19 cellular contexts compared by ENCODE assay signal in the genomic region with DNA sequence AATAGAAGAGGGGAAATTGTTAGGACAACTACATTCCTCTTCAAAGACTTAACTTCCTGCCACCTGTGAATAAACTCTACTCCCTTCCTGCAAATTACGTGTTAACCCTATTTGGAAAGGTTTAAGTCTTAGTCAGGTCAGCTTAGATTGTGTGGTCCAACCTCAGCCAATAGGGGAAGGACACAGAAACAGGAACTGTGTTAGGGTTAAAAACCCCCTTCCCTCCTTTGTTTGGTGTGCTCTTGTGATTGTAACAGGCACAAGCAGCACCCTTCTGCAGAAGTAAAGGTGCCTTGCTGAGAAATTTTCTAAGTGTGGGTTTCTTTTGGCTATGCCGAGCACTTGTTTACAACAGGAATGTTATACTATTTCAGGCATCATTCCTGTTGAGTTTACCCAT. TPM values are rescaled to one million over a fixed set of nuclear protein-coding genes. Genes with fewer than 3 reads are reported as not detected.
DNase-seq lines count a peak whose midpoint lies in the region; ATAC-seq and TF ChIP-seq lines count a peak whose summit lies in the region.
"Had no signal": no experiment of that assay in that cellular context is flagged by ENCODE, and none has a peak within 500 bp of the region (broad histone marks: within the 10 kb centered on the region; RNA-seq: fewer than 3 reads in every experiment).

No MANE protein-coding gene starts in this region.

- peaks cover 9% of the 10 kb centered on the region for H3K9me3 ChIP-seq in IMR-90 (ENCODE audit: control insufficient read depth, insufficient read depth, low read length)
- peaks cover 0 to 9% (median 0%) of the 10 kb centered on the region in 3 donors for H3K9me3 ChIP-seq in gastroesophageal sphincter
- H3K9me3 ChIP-seq in thoracic aorta, result peaks cover 5% of the 10 kb centered on the region
- H3K9me3 ChIP-seq in gastrocnemius medialis, result no peaks in the 10 kb centered on the region

- 0 out of 2 replicates have a peak overlapping the region, but pooled peaks have one; percentile 8 for H3K14ac ChIP-seq in IMR-90 (replicated peaks; ENCODE audit: low read depth, low read length)

- POLR2A ChIA-PET in IMR-90 (lab: Charles Lee; ENCODE audit: unreplicated experiment) (no interaction called here), RWPE1 (lab: Yijun Ruan, JAX; ENCODE audit: low non-redundant PET) (no interaction called here)

- no peak overlapping the region for H3K23ac ChIP-seq in IMR-90 (ENCODE audit: low read depth, low read length)

- TF ChIP-seq POLR2A in IMR-90 (IDR thresholded peaks at IDR 0.05; ENCODE audit: low read depth, low read length), result no peak
- no peak for TF ChIP-seq POLR2A in gastroesophageal sphincter (IDR thresholded peaks at IDR 0.05)
- TF ChIP-seq POLR2A in gastrocnemius medialis (IDR thresholded peaks at IDR 0.05), result no peak

- CTCF ChIA-PET in IMR-90 (lab: Yijun Ruan, JAX) (no interaction called here), RWPE1 (lab: Yijun Ruan, JAX) (no interaction called here)

- dilution Hi-C loops in IMR-90 (cut with HindIII; ENCODE audit: low sequenced_read_pairs, unreplicated experiment), result no loop called here

- H3K9me1 ChIP-seq in IMR-90 (ENCODE audit: insufficient read depth, low read length), result no peaks in the 10 kb centered on the region

- peaks cover 3% of the 10 kb centered on the region for H3K4me1 ChIP-seq in IMR-90 (ENCODE audit: control insufficient read depth, insufficient read depth, low read length)
- peaks cover 13 to 36% (median 14%) of the 10 kb centered on the region in 3 donors for H3K4me1 ChIP-seq in gastroesophageal sphincter
- peaks cover 17 to 33% of the 10 kb centered on the region in 2 donors for H3K4me1 ChIP-seq in thoracic aorta (ENCODE audit: control insufficient read depth in 1 of 2, low read depth in 2 of 2)
- no peaks in the 10 kb centered on the region for H3K4me1 ChIP-seq in gastrocnemius medialis
- H3K4me1 ChIP-seq: BE2C, Peyer's patch had no signal

- TF ChIP-seq CTCF in IMR-90 (conservative IDR thresholded peaks at IDR 0.05; ENCODE audit: low read depth, low read length) (no peak), gastroesophageal sphincter (IDR thresholded peaks at IDR 0.05) (no peak), thoracic aorta (IDR thresholded peaks at IDR 0.05) (no peak), gastrocnemius medialis (IDR thresholded peaks at IDR 0.05 in 4 of 5, conservative IDR thresholded peaks at IDR 0.05 in 1 of 5) (no peak), RWPE1 (conservative IDR thresholded peaks at IDR 0.05; ENCODE audit: low read depth) (no peak)

- H3K18ac ChIP-seq in IMR-90 (ENCODE audit: low read depth, low read length), result peak overlapping the region; percentile 80; the same call in 1 of the 2 replicates

- H2AFZ ChIP-seq in IMR-90 (replicated peaks; ENCODE audit: low read length, poor library complexity), result no peak overlapping the region

- H4K20me1 ChIP-seq in IMR-90 (ENCODE audit: insufficient read depth, low read length), result no peaks in the 10 kb centered on the region

- H3K56ac ChIP-seq in IMR-90 (ENCODE audit: extremely low read depth, insufficient read depth, low read length), result no peak overlapping the region

- H3K27me3 ChIP-seq in IMR-90 (ENCODE audit: control insufficient read depth, insufficient read depth, low read length), result no peaks in the 10 kb centered on the region
- H3K27me3 ChIP-seq in gastroesophageal sphincter, result no peaks in the 10 kb centered on the region
- H3K27me3 ChIP-seq in thoracic aorta (replicated peaks; ENCODE audit: insufficient read depth), result no peaks in the 10 kb centered on the region
- no peaks in the 10 kb centered on the region for H3K27me3 ChIP-seq in gastrocnemius medialis
- H3K27me3 ChIP-seq: Peyer's patch had no signal

- H3K36me3 ChIP-seq in IMR-90 (ENCODE audit: control insufficient read depth, insufficient read depth, low read length) (no peaks in the 10 kb centered on the region), gastroesophageal sphincter (no peaks in the 10 kb centered on the region), thoracic aorta (no peaks in the 10 kb centered on the region), gastrocnemius medialis (no peaks in the 10 kb centered on the region)
- H3K36me3 ChIP-seq: BE2C, Peyer's patch had no signal

- no peak for TF ChIP-seq RAD21 in IMR-90 (IDR thresholded peaks at IDR 0.05; ENCODE audit: low read length)

- no peak overlapping the region for H3K4me3 ChIP-seq in IMR-90 (ENCODE audit: insufficient read depth, low read depth, low read length)
- no peak overlapping the region for H3K4me3 ChIP-seq in gastroesophageal sphincter
- no peak overlapping the region for H3K4me3 ChIP-seq in thoracic aorta
- H3K4me3 ChIP-seq in gastrocnemius medialis, result no peak overlapping the region
- H3K4me3 ChIP-seq: K562, Peyer's patch had no signal

- DNase-seq in IMR-90, result no peak
- DNase-seq in SKM-1 (lab: John Stamatoyannopoulos, UW; ENCODE audit: unreplicated experiment), result peak; percentile 55
- no peak for DNase-seq in thoracic aorta (ENCODE audit: low spot score)
- DNase-seq in gastrocnemius medialis, result no peak
- DNase-seq in RWPE1 (ENCODE audit: low spot score), result no peak
- DNase-seq in ecto neural progenitor cell (ENCODE audit: low spot score), result no peak
- DNase-seq: activated CD4-positive, alpha-beta T cell treated with anti-CD3 and anti-CD28 coated beads, Interleukin-2, amount 50 U/mL, for 1 hour; activated gamma-delta T cell treated with Interleukin-2 at 50 U/mL for 16 hours; Calu3; effector memory CD8-positive, alpha-beta T cell; GOT3; NCI-H1105 treated with DMSO at 0.1 percent for 48 hours; NCI-H2107; occipital lobe; Peyer's patch had no signal

- H3K4ac ChIP-seq in IMR-90 (ENCODE audit: low read depth, low read length), result peak overlapping the region; percentile 53; the same call in 1 of the 2 replicates

- H3K79me1 ChIP-seq in IMR-90 (ENCODE audit: low read depth in 1 of 2, low read length in 2 of 2), result peaks cover 0 to 3% of the 10 kb centered on the region in 2 experiments; a peak in 1 of 4 replicates

- H2BK5ac ChIP-seq in IMR-90 (ENCODE audit: low read depth, low read length, poor library complexity, severe bottlenecking), result peak overlapping the region; percentile 94

- H4K91ac ChIP-seq in IMR-90 (ENCODE audit: insufficient read depth, low read depth, low read length), result peak overlapping the region; percentile 43; the same call in 1 of the 2 replicates

- no peak for TF ChIP-seq EP300 in gastroesophageal sphincter (IDR thresholded peaks at IDR 0.05)

- peak overlapping the region; percentile 82; the same call in 2 of the 3 replicates for H2BK15ac ChIP-seq in IMR-90 (ENCODE audit: low read depth, low read length)

- H2AK9ac ChIP-seq in IMR-90 (replicated peaks; ENCODE audit: low read depth, low read length, poor library complexity), result no peak overlapping the region

- no peak overlapping the region for H3K9ac ChIP-seq in IMR-90 (ENCODE audit: low read depth, low read length)

- no peak for ATAC-seq in IMR-90 (ENCODE audit: low read depth)
- no peak for ATAC-seq in gastroesophageal sphincter
- ATAC-seq in thoracic aorta (ENCODE audit: insufficient number of reproducible peaks, low FRiP score, low read depth), result no peak
- ATAC-seq in gastrocnemius medialis, result no peak
- ATAC-seq: effector memory CD8-positive, alpha-beta T cell; K562 had no signal

- no peak overlapping the region for H3K27ac ChIP-seq in IMR-90 (ENCODE audit: insufficient read depth, low read length)
- H3K27ac ChIP-seq in gastroesophageal sphincter, result peak overlapping the region in 3 of 4 donors; percentile 45 to 74 (median 72)
- peak overlapping the region; percentile 61 to 71 for H3K27ac ChIP-seq in thoracic aorta
- H3K27ac ChIP-seq in gastrocnemius medialis, result no peak overlapping the region
- no peak overlapping the region for H3K27ac ChIP-seq in RWPE1
- H3K27ac ChIP-seq: HL-60 had no signal

- WGBS in IMR-90 (ENCODE audit: extremely low coverage in 2 of 2, insufficient read length in 1 of 2), 2 experiments, result no CpG with 5 or more reads among the region's 2 CpGs
- 79 to 81% methylated on average over 2 of the region's 2 CpGs for WGBS in gastroesophageal sphincter (ENCODE audit: low coverage in 1 of 2), 2 donors

- H2BK20ac ChIP-seq in IMR-90 (ENCODE audit: low read depth, low read length), result peak overlapping the region; percentile 43; the same call in 1 of the 2 replicates

- H4K5ac ChIP-seq in IMR-90 (ENCODE audit: low read depth, low read length), result peak overlapping the region; percentile 38; the same call in 1 of the 2 replicates

- 0 out of 2 replicates have a peak overlapping the region, but pooled peaks have one; percentile 92 for H2BK120ac ChIP-seq in IMR-90 (ENCODE audit: low read depth, low read length)

- no peak overlapping the region for H3K4me2 ChIP-seq in IMR-90 (ENCODE audit: low read depth, low read length)

- no TSS peak for BruUV-seq in IMR-90 (replicated peaks; lab: Mats Ljungman, UMichigan)

- in situ Hi-C loops in IMR-90 (cut with MboI; ENCODE audit: low sequenced_read_pairs), result no loop called here
- in situ Hi-C loops in gastrocnemius medialis (cut with MboI; ENCODE audit: low sequenced_read_pairs in 4 of 4), result no loop called here

- intact Hi-C loops in IMR-90 (cut with micrococcal nuclease) (no loop called here), gastrocnemius medialis (cut with DNase I; ENCODE audit: low total_unique reads) (no loop called here)

- peak overlapping the region in 1 of 2 experiments; percentile 11; a peak in 1 of 4 replicates for H4K8ac ChIP-seq in IMR-90 (ENCODE audit: low read depth in 2 of 2, low read length in 2 of 2)

- peak overlapping the region; percentile 27; the same call in 1 of the 2 replicates for H2AK5ac ChIP-seq in IMR-90 (ENCODE audit: low read depth, low read length)

TF ChIP-seq in IMR-90, 13 proteins besides CTCF, POLR2A, EP300 and RAD21:
- TF ChIP-seq USF2 (IDR thresholded peaks at IDR 0.05; ENCODE audit: low read depth, low read length) (no peak), MXI1 (IDR thresholded peaks at IDR 0.05; ENCODE audit: borderline replicate concordance, low read depth, low read length) (no peak)
TF ChIP-seq in IMR-90: peak in this region for 0.

RNA-seq across cellular contexts. Expression of gene FSTL1, which starts 45.0 kb away (rescaled TPM):
- 1,097 and 1,642 TPM in 2 replicates for total RNA-seq in IMR-90 (2012; rRNA removed)
- polyA plus RNA-seq in IMR-90 (2012; rRNA removed), result 864 and 916 TPM in 2 replicates
- 367 and 446 TPM in 2 replicates for polyA plus RNA-seq in IMR-90 (2012; cell fraction: cytosol; rRNA removed)
- polyA plus RNA-seq in IMR-90 (2012; cell fraction: nucleus; rRNA removed; ENCODE audit: low replicate concordance), result 302 and 555 TPM in 2 replicates
- 1,000 to 10,000 TPM in 1 of 4 donors, 100 to 1,000 TPM in 3; 343 to 1,189 (median 766) TPM for total RNA-seq in gastroesophageal sphincter
- total RNA-seq in thoracic aorta, result 100 to 1,000 TPM; 601 to 687 TPM
- total RNA-seq in gastrocnemius medialis, result 10 to 100 TPM; 33.4 to 77.5 (median 44.0) TPM

Comparison
In these comparisons a context has a peak if more than half of its experiments do, and no peak if none do; other contexts are left out.
1. H3K27ac ChIP-seq: peak in gastroesophageal sphincter (3 of 4) and thoracic aorta (2 of 2); none in IMR-90 (single experiment), gastrocnemius medialis (0 of 4) and RWPE1 (single experiment).
2. RNA of gene FSTL1, which starts 45.0 kb away (total RNA-seq): 1,097 to 1,642 TPM in IMR-90, 343 to 1,189 TPM in gastroesophageal sphincter and 601 to 687 TPM in thoracic aorta; 33.4 to 77.5 TPM in gastrocnemius medialis; every median in the first group is over 4 times any median in the second.